Comparison of ENCODE assay signal across 20 cellular contexts in the genomic region with DNA sequence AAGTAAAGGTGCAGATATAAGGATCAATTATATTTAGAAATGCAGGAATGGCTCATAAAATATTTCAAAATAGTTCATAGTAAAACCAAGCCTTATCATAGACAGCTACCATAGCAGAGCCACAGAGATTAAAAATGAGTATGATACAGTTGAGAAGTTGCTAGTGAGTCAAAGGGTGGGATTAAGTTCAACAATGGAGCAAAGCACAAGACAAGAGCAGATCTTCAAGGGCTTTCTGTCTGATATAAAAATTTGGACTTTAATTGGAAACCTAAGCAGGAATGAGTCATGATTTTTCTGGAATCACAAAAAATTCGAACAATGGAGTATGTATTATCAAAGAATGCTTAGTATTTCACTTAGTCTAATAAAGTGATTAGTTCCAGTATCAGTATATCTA.
"Had no signal": no experiment of that assay in that cellular context is flagged by ENCODE, and none has a peak within 500 bp of the region (broad histone marks: within the 10 kb centered on the region; RNA-seq: fewer than 3 reads in every experiment).

No MANE protein-coding gene starts in this region.

- H3K4me3 ChIP-seq: esophagus squamous epithelium, gastrocnemius medialis, lower lobe of right lung, prostate gland, sigmoid colon, stomach, thyroid gland had no signal

- H3K36me3 ChIP-seq: esophagus squamous epithelium, gastrocnemius medialis, lower lobe of right lung, prostate gland, sigmoid colon, stomach, thyroid gland had no signal

- H3K27me3 ChIP-seq: esophagus squamous epithelium, gastrocnemius medialis, sigmoid colon, stomach, thyroid gland had no signal

- DNase-seq: effector memory CD8-positive, alpha-beta T cell; erythroblast; esophagus squamous epithelium; gastrocnemius medialis; head of caudate nucleus; left ventricle myocardium superior; lower lobe of right lung; naive thymus-derived CD8-positive, alpha-beta T cell; nephron progenitor cell; nucleus accumbens; right cardiac atrium; sigmoid colon; stimulated activated CD4-positive, alpha-beta T cell treated with anti-CD3 and anti-CD28 coated beads, Interleukin-2, amount 100 ng/mL, for 24 hours; stimulated activated CD4-positive, alpha-beta T cell treated with anti-CD3 and anti-CD28 coated beads, Interleukin-4, amount 100 ng/mL, for 24 hours; stimulated activated naive CD4-positive, alpha-beta T cell treated with Interleukin-2 at 50 U/mL for 16 hours; stomach; thyroid gland; trophoblast cell had no signal

- ATAC-seq: effector memory CD8-positive, alpha-beta T cell; gastrocnemius medialis; left ventricle myocardium superior; lower lobe of right lung; naive thymus-derived CD8-positive, alpha-beta T cell; right cardiac atrium; stimulated activated effector memory CD8-positive, alpha-beta T cell treated with anti-CD3 and anti-CD28 coated beads, Interleukin-12 subunit alpha, Interleukin-12 subunit beta, amount 100 ng/mL, for 72 hours had no signal

- H3K9me3 ChIP-seq: esophagus squamous epithelium, gastrocnemius medialis, lower lobe of right lung, prostate gland, sigmoid colon, stomach, thyroid gland had no signal

- H3K27ac ChIP-seq: esophagus squamous epithelium, gastrocnemius medialis, lower lobe of right lung, prostate gland, sigmoid colon, stomach, thyroid gland had no signal

- H3K4me1 ChIP-seq: esophagus squamous epithelium, gastrocnemius medialis, lower lobe of right lung, prostate gland, sigmoid colon, stomach, thyroid gland had no signal
